3 cellular contexts compared by ENCODE assay signal in the genomic region with DNA sequence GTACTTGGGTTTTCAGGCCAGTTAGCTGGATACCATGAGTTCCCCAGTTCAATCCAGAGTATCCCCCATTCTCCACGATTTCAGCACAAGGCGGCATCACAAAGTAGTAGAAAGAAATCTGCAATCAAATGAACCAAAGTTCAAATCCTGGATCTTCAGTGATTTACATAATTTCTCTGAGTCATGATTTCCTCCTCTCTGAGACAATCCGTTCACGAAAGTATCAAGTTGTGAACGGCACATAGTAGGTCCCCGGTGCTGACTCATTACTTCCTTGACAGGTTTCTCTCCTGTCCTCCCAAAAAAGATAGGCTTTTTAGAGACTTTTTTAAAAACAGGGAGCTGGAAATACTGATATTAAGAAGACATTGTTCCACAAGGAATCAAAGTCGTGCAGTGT.
TF ChIP-seq lines count a peak whose summit lies in the region.

No MANE protein-coding gene starts in this region.

TF ChIP-seq in HepG2, 621 proteins besides CTCF, POLR2A, EP300 and RAD21 (continues in another document):
- TF ChIP-seq HNF4G (IDR thresholded peaks at IDR 0.05; ENCODE audit: borderline replicate concordance, low read depth, low read length) (no peak), HNF4G (CRISPR knock-in tag; IDR thresholded peaks at IDR 0.05; ENCODE audit: borderline replicate concordance, low read depth) (no peak), XRCC5 (optimal IDR thresholded peaks at IDR 0.05; ENCODE audit: low read length) (no peak), ZFP41 (CRISPR knock-in tag; IDR thresholded peaks at IDR 0.05; ENCODE audit: borderline replicate concordance) (no peak), GATAD2A (CRISPR knock-in tag; IDR thresholded peaks at IDR 0.05) (0 out of 2 replicates have a peak, but pooled peaks have one; percentile 22), ZNF570 (CRISPR knock-in tag; IDR thresholded peaks at IDR 0.05; ENCODE audit: borderline replicate concordance) (no peak), GATA4 (IDR thresholded peaks at IDR 0.05; ENCODE audit: borderline replicate concordance, low read depth) (no peak), ZNF746 (CRISPR knock-in tag; IDR thresholded peaks at IDR 0.05) (no peak), HOXA5 (CRISPR knock-in tag; IDR thresholded peaks at IDR 0.05) (no peak), ZBTB43 (CRISPR knock-in tag; conservative IDR thresholded peaks at IDR 0.05) (no peak), MAF1 (CRISPR knock-in tag; IDR thresholded peaks at IDR 0.05; ENCODE audit: borderline replicate concordance) (no peak), JUN (CRISPR knock-in tag; IDR thresholded peaks at IDR 0.05) (no peak), MBD4 (IDR thresholded peaks at IDR 0.05; ENCODE audit: borderline replicate concordance, low read length) (no peak), SAP130 (CRISPR knock-in tag; IDR thresholded peaks at IDR 0.05; ENCODE audit: low read depth) (no peak), ZNF235 (CRISPR knock-in tag; IDR thresholded peaks at IDR 0.05; ENCODE audit: borderline replicate concordance) (no peak), ZKSCAN1 (IDR thresholded peaks at IDR 0.05; ENCODE audit: low read length) (peak; percentile 94), RFX1 (IDR thresholded peaks at IDR 0.05) (no peak), WIZ (CRISPR knock-in tag; IDR thresholded peaks at IDR 0.05) (no peak), ZMYM4 (CRISPR knock-in tag; IDR thresholded peaks at IDR 0.05) (no peak), ZNF564 (CRISPR knock-in tag; IDR thresholded peaks at IDR 0.05) (no peak), FOSL2 (CRISPR knock-in tag; IDR thresholded peaks at IDR 0.05) (peak; percentile 47; the same call in 1 of the 2 replicates), ZNF160 (CRISPR knock-in tag; IDR thresholded peaks at IDR 0.05) (no peak)
- TF ChIP-seq, protein P1, sequence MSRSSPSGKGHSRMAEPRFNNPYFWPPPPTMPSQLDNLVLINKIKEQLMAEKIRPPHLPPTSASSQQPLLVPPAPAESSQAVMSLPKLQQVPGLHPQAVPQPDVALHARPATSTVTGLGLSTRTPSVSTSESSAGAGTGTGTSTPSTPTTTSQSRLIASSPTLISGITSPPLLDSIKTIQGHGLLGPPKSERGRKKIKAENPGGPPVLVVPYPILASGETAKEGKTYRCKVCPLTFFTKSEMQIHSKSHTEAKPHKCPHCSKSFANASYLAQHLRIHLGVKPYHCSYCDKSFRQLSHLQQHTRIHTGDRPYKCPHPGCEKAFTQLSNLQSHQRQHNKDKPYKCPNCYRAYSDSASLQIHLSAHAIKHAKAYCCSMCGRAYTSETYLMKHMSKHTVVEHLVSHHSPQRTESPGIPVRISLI (CRISPR knock-in tag; IDR thresholded peaks at IDR 0.05; ENCODE audit: borderline replicate concordance) = no peak
- TF ChIP-seq, protein P2, sequence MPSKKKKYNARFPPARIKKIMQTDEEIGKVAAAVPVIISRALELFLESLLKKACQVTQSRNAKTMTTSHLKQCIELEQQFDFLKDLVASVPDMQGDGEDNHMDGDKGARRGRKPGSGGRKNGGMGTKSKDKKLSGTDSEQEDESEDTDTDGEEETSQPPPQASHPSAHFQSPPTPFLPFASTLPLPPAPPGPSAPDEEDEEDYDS (CRISPR knock-in tag; IDR thresholded peaks at IDR 0.05) = no peak

TF ChIP-seq in WTC11, 78 proteins besides CTCF, POLR2A, EP300 and RAD21:
- TF ChIP-seq ZNF532 (CRISPR knock-in tag; IDR thresholded peaks at IDR 0.05; ENCODE audit: borderline replicate concordance) (no peak), FOXP1 (CRISPR knock-in tag; IDR thresholded peaks at IDR 0.05; ENCODE audit: borderline replicate concordance) (no peak), MAX (CRISPR knock-in tag; IDR thresholded peaks at IDR 0.05) (no peak), MYBL2 (CRISPR knock-in tag; IDR thresholded peaks at IDR 0.05) (no peak), NR1H2 (CRISPR knock-in tag; IDR thresholded peaks at IDR 0.05) (no peak), CREB1 (CRISPR knock-in tag; IDR thresholded peaks at IDR 0.05) (no peak), TEAD4 (CRISPR knock-in tag; IDR thresholded peaks at IDR 0.05) (no peak), ESRRA (CRISPR knock-in tag; IDR thresholded peaks at IDR 0.05; ENCODE audit: borderline replicate concordance) (no peak), SOX15 (CRISPR knock-in tag; IDR thresholded peaks at IDR 0.05) (no peak), ETV6 (CRISPR knock-in tag; IDR thresholded peaks at IDR 0.05) (no peak), ZBTB43 (CRISPR knock-in tag; IDR thresholded peaks at IDR 0.05) (no peak)
- TF ChIP-seq, protein P3, sequence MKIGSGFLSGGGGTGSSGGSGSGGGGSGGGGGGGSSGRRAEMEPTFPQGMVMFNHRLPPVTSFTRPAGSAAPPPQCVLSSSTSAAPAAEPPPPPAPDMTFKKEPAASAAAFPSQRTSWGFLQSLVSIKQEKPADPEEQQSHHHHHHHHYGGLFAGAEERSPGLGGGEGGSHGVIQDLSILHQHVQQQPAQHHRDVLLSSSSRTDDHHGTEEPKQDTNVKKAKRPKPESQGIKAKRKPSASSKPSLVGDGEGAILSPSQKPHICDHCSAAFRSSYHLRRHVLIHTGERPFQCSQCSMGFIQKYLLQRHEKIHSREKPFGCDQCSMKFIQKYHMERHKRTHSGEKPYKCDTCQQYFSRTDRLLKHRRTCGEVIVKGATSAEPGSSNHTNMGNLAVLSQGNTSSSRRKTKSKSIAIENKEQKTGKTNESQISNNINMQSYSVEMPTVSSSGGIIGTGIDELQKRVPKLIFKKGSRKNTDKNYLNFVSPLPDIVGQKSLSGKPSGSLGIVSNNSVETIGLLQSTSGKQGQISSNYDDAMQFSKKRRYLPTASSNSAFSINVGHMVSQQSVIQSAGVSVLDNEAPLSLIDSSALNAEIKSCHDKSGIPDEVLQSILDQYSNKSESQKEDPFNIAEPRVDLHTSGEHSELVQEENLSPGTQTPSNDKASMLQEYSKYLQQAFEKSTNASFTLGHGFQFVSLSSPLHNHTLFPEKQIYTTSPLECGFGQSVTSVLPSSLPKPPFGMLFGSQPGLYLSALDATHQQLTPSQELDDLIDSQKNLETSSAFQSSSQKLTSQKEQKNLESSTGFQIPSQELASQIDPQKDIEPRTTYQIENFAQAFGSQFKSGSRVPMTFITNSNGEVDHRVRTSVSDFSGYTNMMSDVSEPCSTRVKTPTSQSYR (CRISPR knock-in tag; IDR thresholded peaks at IDR 0.05) = no peak

TF ChIP-seq in H1, 55 proteins besides CTCF, POLR2A, EP300 and RAD21:
- TF ChIP-seq SUZ12 (IDR thresholded peaks at IDR 0.05; ENCODE audit: low read length) = no peak
